In genomic region chr17:48751733-48752398, GRCh38 we compare ENCODE assay signal across 23 cellular contexts. TPM values are rescaled to one million over a fixed set of nuclear protein-coding genes. Genes with fewer than 3 reads are reported as not detected.
DNase-seq lines count a peak whose midpoint lies in the region; ATAC-seq, FAIRE-seq and TF ChIP-seq lines count a peak whose summit lies in the region.
"Had no signal": no experiment of that assay in that cellular context is flagged by ENCODE, and none has a peak within 500 bp of the region (broad histone marks: within the 10 kb centered on the region; RNA-seq: fewer than 3 reads in every experiment).

No MANE protein-coding gene starts in this region.

- H3K9ac ChIP-seq in endothelial cell of umbilical vein (replicated peaks; ENCODE audit: extremely low read depth, insufficient read depth, low read length) (no peak overlapping the region), trophoblast cell (ENCODE audit: low read length) (no peak overlapping the region)
- H3K9ac ChIP-seq: KMS-11 had no signal

- BruUV-seq in endothelial cell of umbilical vein (replicated peaks; lab: Mats Ljungman, UMichigan) = no TSS peak

- H3K79me2 ChIP-seq in endothelial cell of umbilical vein (ENCODE audit: control insufficient read depth, insufficient read depth, low read length) (no peaks in the 10 kb centered on the region), trophoblast cell (ENCODE audit: control insufficient read depth, insufficient read depth, low read length, poor library complexity) (no peaks in the 10 kb centered on the region)

- H3K27me3 Mint-ChIP-seq in T-cell = peaks cover 76 to 92% of the 10 kb centered on the region in 2 donors
- H3K27me3 Mint-ChIP-seq in chondrocyte (ENCODE audit: low read depth) = peaks cover 81% of the 10 kb centered on the region

- H3K27ac Mint-ChIP-seq in T-cell (peak overlapping the region in 1 of 2 donors; percentile 19), chondrocyte (ENCODE audit: unreplicated experiment) (no peak overlapping the region)

- intact Hi-C loops in endothelial cell of umbilical vein (cut with micrococcal nuclease) = no loop called here

- no peaks in the 10 kb centered on the region for H3K9me3 ChIP-seq in endothelial cell of umbilical vein (replicated peaks; ENCODE audit: control insufficient read depth, insufficient read depth, low read length)
- H3K9me3 ChIP-seq in trophoblast cell (ENCODE audit: insufficient read depth, low read depth, low read length) = peaks cover 9% of the 10 kb centered on the region

- H4K20me1 ChIP-seq in endothelial cell of umbilical vein (replicated peaks; ENCODE audit: control insufficient read depth, extremely low read depth, insufficient read depth, low read length) = no peaks in the 10 kb centered on the region

- no peaks in the 10 kb centered on the region for H3K9me1 ChIP-seq in endothelial cell of umbilical vein (replicated peaks; ENCODE audit: control insufficient read depth, extremely low read depth, insufficient read depth, low read length)

- H3K4me3 ChIP-seq in endothelial cell of umbilical vein (replicated peaks in 1 of 3; ENCODE audit: insufficient read depth in 1 of 3, low read depth in 1 of 3, low read length in 3 of 3) (no peak overlapping the region), trophoblast cell (ENCODE audit: low read depth, low read length) (peak overlapping the region; percentile 49)

- TF ChIP-seq CTCF in endothelial cell of umbilical vein (IDR thresholded peaks at IDR 0.05; ENCODE audit: extremely low read depth in 1 of 2, insufficient read depth in 1 of 2, low read depth in 1 of 2, low read length in 2 of 2) (no peak), chondrocyte (IDR thresholded peaks at IDR 0.05) (no peak)

- no peak for TF ChIP-seq POLR2A in endothelial cell of umbilical vein (IDR thresholded peaks at IDR 0.05; ENCODE audit: low read depth, low read length)

- no peak overlapping the region for H3K4ac ChIP-seq in trophoblast cell (ENCODE audit: low read depth, low read length)

- H3K79me1 ChIP-seq in trophoblast cell (ENCODE audit: low read length) = no peaks in the 10 kb centered on the region

- no peak overlapping the region for H3K4me2 ChIP-seq in endothelial cell of umbilical vein (ENCODE audit: insufficient read depth, low read length)
- H3K4me2 ChIP-seq in trophoblast cell (ENCODE audit: low read length) = no peak overlapping the region
- H3K4me2 ChIP-seq: KMS-11 had no signal

- H3K36me3 ChIP-seq in endothelial cell of umbilical vein (ENCODE audit: control insufficient read depth in 2 of 2, extremely low read depth in 1 of 2, insufficient read depth in 2 of 2, low read length in 2 of 2) (no peaks in the 10 kb centered on the region), trophoblast cell (ENCODE audit: control insufficient read depth in 1 of 2, insufficient read depth in 2 of 2, low read length in 2 of 2) (no peaks in the 10 kb centered on the region)

- no peak overlapping the region for H2BK120ac ChIP-seq in trophoblast cell (ENCODE audit: insufficient read depth, low read length, poor library complexity)

- no peak overlapping the region for H2BK12ac ChIP-seq in trophoblast cell (ENCODE audit: low read length)

- H3K18ac ChIP-seq in trophoblast cell (ENCODE audit: low read length) = no peak overlapping the region

- H4K91ac ChIP-seq in trophoblast cell (ENCODE audit: low read depth, low read length) = no peak overlapping the region

- H2BK5ac ChIP-seq in trophoblast cell (ENCODE audit: low read depth, low read length, poor library complexity) = no peak overlapping the region

- H3K4me3 Mint-ChIP-seq in T-cell = no peak overlapping the region
- H3K4me3 Mint-ChIP-seq in chondrocyte (ENCODE audit: unreplicated experiment) = no peak overlapping the region

- no peak for FAIRE-seq in endothelial cell of umbilical vein (lab: Jason Lieb, UNC)
- FAIRE-seq: GM12892 had no signal

- H3K4me1 Mint-ChIP-seq in T-cell (peaks cover 19 to 25% (median 21%) of the 10 kb centered on the region in 3 donors), chondrocyte (ENCODE audit: low read depth) (no peaks in the 10 kb centered on the region)

- no peaks in the 10 kb centered on the region for H3K9me3 Mint-ChIP-seq in T-cell
- H3K9me3 Mint-ChIP-seq in chondrocyte (ENCODE audit: low read depth) = no peaks in the 10 kb centered on the region

- CTCF ChIA-PET in endothelial cell of umbilical vein (lab: Charles Lee) (interaction anchor here (0.7 to 3.3 kb wide), 8 partner anchors 14 to 127 kb away, joined by 3 to 25 read pairs (median 6); partner anchors contain the start of gene HOXB13), T-cell (lab: Charles Lee) (interaction anchor here in 1 of 2 donors (0.6 to 1.6 kb wide), 3 partner anchors 28 to 127 kb away, joined by 3 to 14 read pairs (median 3); no protein-coding TSS in a partner anchor)

- no peak overlapping the region for H2AFZ ChIP-seq in endothelial cell of umbilical vein (ENCODE audit: low read depth, low read length)
- no peak overlapping the region for H2AFZ ChIP-seq in trophoblast cell (ENCODE audit: insufficient read depth, low read length, poor library complexity)

- H3K4me1 ChIP-seq in endothelial cell of umbilical vein (ENCODE audit: control insufficient read depth, extremely low read depth, insufficient read depth, low read length) (peaks cover 19% of the 10 kb centered on the region), trophoblast cell (ENCODE audit: control insufficient read depth in 1 of 2, insufficient read depth in 2 of 2, low read length in 2 of 2) (peaks cover 0 to 2% of the 10 kb centered on the region in 2 experiments)

- H3K36me3 Mint-ChIP-seq in T-cell = no peaks in the 10 kb centered on the region
- H3K36me3 Mint-ChIP-seq in chondrocyte (ENCODE audit: low read depth) = no peaks in the 10 kb centered on the region

- no peak overlapping the region for H4K8ac ChIP-seq in trophoblast cell (ENCODE audit: low read depth, low read length)

- dilution Hi-C loops in endothelial cell of umbilical vein (cut with MboI; ENCODE audit: extremely low pct_ligation_motif_present, low sequenced_read_pairs) = loop anchor here (25.0 kb wide), 1 partner anchor 90 kb away; no protein-coding TSS in a partner anchor

- POLR2A ChIA-PET in endothelial cell of umbilical vein (lab: Charles Lee) (no interaction called here), T-cell (lab: Charles Lee) (interaction anchor here in 1 of 2 donors (0.5 to 0.6 kb wide), 2 partner anchors 9 to 172 kb away, joined by 4 to 8 read pairs; no protein-coding TSS in a partner anchor)

- no peak overlapping the region for H4K12ac ChIP-seq in trophoblast cell (ENCODE audit: low read depth, low read length)

- peaks cover 79 to 88% of the 10 kb centered on the region in 2 experiments for H3K27me3 ChIP-seq in endothelial cell of umbilical vein (ENCODE audit: control insufficient read depth in 2 of 2, insufficient read depth in 2 of 2, low read length in 2 of 2)
- H3K27me3 ChIP-seq in trophoblast cell (ENCODE audit: insufficient read depth, low read length) = peaks cover 82% of the 10 kb centered on the region

- H3K14ac ChIP-seq in trophoblast cell (ENCODE audit: low read length) = no peak overlapping the region

- no peak overlapping the region for H3K23ac ChIP-seq in trophoblast cell (ENCODE audit: low read length)

- no peak overlapping the region for H2AK5ac ChIP-seq in trophoblast cell (ENCODE audit: low read length)

- ATAC-seq in GM21723 (IDR thresholded peaks at IDR 0.05; ENCODE audit: unreplicated experiment) (no peak), T-cell (replicated peaks in 1 of 4) (no peak)

- no CpG with 5 or more reads among the region's 13 CpGs for WGBS in trophoblast cell (ENCODE audit: extremely low coverage, insufficient coverage, insufficient read length)

- no peak overlapping the region for H3K27ac ChIP-seq in endothelial cell of umbilical vein (ENCODE audit: insufficient read depth, low read depth, low read length)
- no peak overlapping the region for H3K27ac ChIP-seq in trophoblast cell (ENCODE audit: low read depth, low read length)
- H3K27ac ChIP-seq: KMS-11 had no signal

- DNase-seq in activated effector memory CD4-positive, alpha-beta T cell treated with anti-CD3 and anti-CD28 coated beads, Interleukin-2, amount 50 U/mL, for 16 hours = peak; percentile 33
- DNase-seq in activated effector memory CD4-positive, alpha-beta T cell treated with Interleukin-2 at 50 U/mL for 16 hours = no peak
- DNase-seq in endothelial cell of umbilical vein (ENCODE audit: low read depth, low spot score) = no peak
- DNase-seq in trophoblast cell = no peak
- DNase-seq in COR-L47 (lab: John Stamatoyannopoulos, UW) = no peak
- DNase-seq in T-cell = no peak
- no peak for DNase-seq in chondrocyte (ENCODE audit: low spot score)
- DNase-seq: 8988T, DMS 273 treated with DMSO at 0.1 percent for 48 hours, GF-D8, HCEC 1CT, NCI-H1048, NCI-H146, NCI-H2081, NCI-H510A, NCI-H774 had no signal

RNA-seq across cellular contexts. Expression of gene HOXB13, which starts 23.3 kb away (rescaled TPM):
- total RNA-seq in endothelial cell of umbilical vein = not detected in 2 replicates
- polyA plus RNA-seq in endothelial cell of umbilical vein = not detected in 2 replicates
- not detected in 2 replicates for polyA plus RNA-seq in endothelial cell of umbilical vein (2011; cell fraction: cytosol; rRNA removed)
- polyA plus RNA-seq in endothelial cell of umbilical vein (2011; cell fraction: nucleus; rRNA removed) = not detected in 2 replicates
- polyA plus RNA-seq in endothelial cell of umbilical vein (2012) = not detected in 2 replicates
- polyA minus RNA-seq in endothelial cell of umbilical vein = not detected in 2 replicates
- polyA minus RNA-seq in endothelial cell of umbilical vein (2011; cell fraction: cytosol; rRNA and poly(A)+ RNA removed) = 0.61 TPM
- polyA minus RNA-seq in endothelial cell of umbilical vein (2011; cell fraction: nucleus; rRNA and poly(A)+ RNA removed) = not detected in 2 replicates
- polyA plus RNA-seq in trophoblast cell (2013) = not detected in 2 replicates
- total RNA-seq in T-cell = under 1 TPM in 1 of 5 donors, not detected in 4; 0.13 TPM
- total RNA-seq in chondrocyte = 0.19 TPM in 1 of 3 replicates, not detected in the others
- total RNA-seq: MCF 10A had no signal

RNA-seq across cellular contexts. Expression of gene PRAC2, which starts 28.9 kb away (rescaled TPM):
- total RNA-seq in endothelial cell of umbilical vein (not detected in 2 replicates), T-cell (not detected), chondrocyte (not detected in 3 replicates)
- not detected in 2 replicates for polyA plus RNA-seq in endothelial cell of umbilical vein
- not detected in 2 replicates for polyA plus RNA-seq in endothelial cell of umbilical vein (2011; cell fraction: cytosol; rRNA removed)
- not detected in 2 replicates for polyA plus RNA-seq in endothelial cell of umbilical vein (2011; cell fraction: nucleus; rRNA removed)
- not detected in 2 replicates for polyA plus RNA-seq in endothelial cell of umbilical vein (2012)
- polyA minus RNA-seq in endothelial cell of umbilical vein = not detected in 2 replicates
- not detected for polyA minus RNA-seq in endothelial cell of umbilical vein (2011; cell fraction: cytosol; rRNA and poly(A)+ RNA removed)
- polyA minus RNA-seq in endothelial cell of umbilical vein (2011; cell fraction: nucleus; rRNA and poly(A)+ RNA removed) = not detected in 2 replicates
- polyA plus RNA-seq in trophoblast cell (2013) = not detected in 2 replicates
- total RNA-seq: Daoy, MCF 10A had no signal

RNA-seq across cellular contexts. Expression of gene PRAC1, which starts 29.5 kb away (rescaled TPM):
- total RNA-seq in endothelial cell of umbilical vein (not detected in 2 replicates), T-cell (not detected), chondrocyte (not detected in 3 replicates)
- not detected in 2 replicates for polyA plus RNA-seq in endothelial cell of umbilical vein
- polyA plus RNA-seq in endothelial cell of umbilical vein (2011; cell fraction: cytosol; rRNA removed) = not detected in 2 replicates
- polyA plus RNA-seq in endothelial cell of umbilical vein (2011; cell fraction: nucleus; rRNA removed) = not detected in 2 replicates
- polyA plus RNA-seq in endothelial cell of umbilical vein (2012) = not detected in 2 replicates
- not detected in 2 replicates for polyA minus RNA-seq in endothelial cell of umbilical vein
- polyA minus RNA-seq in endothelial cell of umbilical vein (2011; cell fraction: cytosol; rRNA and poly(A)+ RNA removed) = not detected
- not detected in 2 replicates for polyA minus RNA-seq in endothelial cell of umbilical vein (2011; cell fraction: nucleus; rRNA and poly(A)+ RNA removed)
- not detected in 2 replicates for polyA plus RNA-seq in trophoblast cell (2013)
- total RNA-seq: Daoy, MCF 10A, SK-MEL-5 had no signal
- polyA plus RNA-seq: BJ had no signal
